ENCODE assay signal across 17 cellular contexts in the genomic region with DNA sequence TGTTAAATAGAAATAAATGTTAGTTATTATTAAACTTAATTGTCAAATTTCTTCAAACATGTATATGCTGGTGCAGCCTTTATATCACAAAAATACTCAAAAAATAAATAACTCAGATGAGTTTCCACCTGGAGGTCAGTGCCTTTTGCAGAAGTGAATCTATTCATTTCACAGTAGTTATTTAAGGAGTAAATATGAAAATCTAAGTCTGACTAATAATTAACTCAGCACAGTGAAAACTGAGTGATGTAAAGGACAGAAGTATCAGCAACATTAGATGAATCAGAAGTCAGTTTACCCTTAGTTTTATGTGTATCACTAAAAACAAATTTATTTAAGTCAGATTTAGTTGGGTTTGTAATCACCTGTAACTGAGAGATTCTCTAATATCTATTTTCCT.
DNase-seq lines count a peak whose midpoint lies in the region; ATAC-seq and TF ChIP-seq lines count a peak whose summit lies in the region.
"Had no signal": no experiment of that assay in that cellular context is flagged by ENCODE, and none has a peak within 500 bp of the region (broad histone marks: within the 10 kb centered on the region; RNA-seq: fewer than 3 reads in every experiment).

No MANE protein-coding gene starts in this region.

- intact Hi-C loops in aorta (cut with DNase I), result no loop called here

- no peak for DNase-seq in aorta
- DNase-seq in SK-N-SH, result no peak
- no peak for DNase-seq in NCI-H2196 treated with DMSO at 0.1 percent for 48 hours (lab: John Stamatoyannopoulos, UW; ENCODE audit: unreplicated experiment)
- no peak for DNase-seq in amniotic stem cell (lab: John Stamatoyannopoulos, UW)
- DNase-seq: activated CD8-positive, alpha-beta memory T cell treated with anti-CD3 and anti-CD28 coated beads for 24 hours; activated naive CD4-positive, alpha-beta T cell; DMS 273 treated with DMSO at 0.1 percent for 48 hours; effector memory CD4-positive, alpha-beta T cell; foreskin melanocyte; mesendoderm; NCI-H1105 treated with DMSO at 0.1 percent for 48 hours; SHP77; stomach had no signal

- no peaks in the 10 kb centered on the region for H3K36me3 ChIP-seq in aorta (ENCODE audit: control insufficient read depth in 1 of 2, insufficient read depth in 2 of 2, low read length in 1 of 2)
- H3K36me3 ChIP-seq in SK-N-SH (replicated peaks in 1 of 2; ENCODE audit: control insufficient read depth in 1 of 2, insufficient read depth in 2 of 2, low read length in 1 of 2), result no peaks in the 10 kb centered on the region
- H3K36me3 ChIP-seq: stomach had no signal

- H3K9ac ChIP-seq in SK-N-SH, result no peak overlapping the region

- TF ChIP-seq CTCF in SK-N-SH (IDR thresholded peaks at IDR 0.05), result no peak

- H3K27ac ChIP-seq in aorta (ENCODE audit: low read depth in 1 of 2, low read length in 2 of 2), result no peak overlapping the region
- H3K27ac ChIP-seq in SK-N-SH (ENCODE audit: low read depth in 2 of 2, low read length in 1 of 2), result no peak overlapping the region
- H3K27ac ChIP-seq: stomach had no signal

- H3K9me2 ChIP-seq in SK-N-SH, result no peaks in the 10 kb centered on the region

- H3K9me3 ChIP-seq in aorta (ENCODE audit: control insufficient read depth, low read length) (no peaks in the 10 kb centered on the region), SK-N-SH (no peaks in the 10 kb centered on the region)
- H3K9me3 ChIP-seq: stomach had no signal

- H3K4me2 ChIP-seq in SK-N-SH, result no peak overlapping the region

- H3K4me3 ChIP-seq in aorta (ENCODE audit: low read length in 2 of 2) (no peak overlapping the region), SK-N-SH (ENCODE audit: low read depth in 2 of 2, low read length in 1 of 2) (no peak overlapping the region)
- H3K4me3 ChIP-seq: stomach had no signal

- CTCF ChIA-PET in SK-N-SH (lab: Yijun Ruan, JAX), result no interaction called here

- no peaks in the 10 kb centered on the region for H3F3A ChIP-seq in SK-N-SH (replicated peaks; ENCODE audit: insufficient read depth)

- no peaks in the 10 kb centered on the region for H4K20me1 ChIP-seq in SK-N-SH (ENCODE audit: insufficient read depth)

- ATAC-seq in GM18867 (IDR thresholded peaks at IDR 0.05; ENCODE audit: unreplicated experiment) (peak; percentile 91), GM21515 (IDR thresholded peaks at IDR 0.05; ENCODE audit: unreplicated experiment) (peak; percentile 85), HG02970 (IDR thresholded peaks at IDR 0.05; ENCODE audit: low FRiP score, unreplicated experiment) (peak; percentile 93), HG03521 (IDR thresholded peaks at IDR 0.05; ENCODE audit: unreplicated experiment) (peak; percentile 75), aorta (ENCODE audit: low FRiP score) (no peak)

- no peak for TF ChIP-seq RAD21 in SK-N-SH (IDR thresholded peaks at IDR 0.05; ENCODE audit: low read length)

- H3K79me2 ChIP-seq in SK-N-SH (ENCODE audit: insufficient read depth), result no peaks in the 10 kb centered on the region

- TF ChIP-seq EP300 in SK-N-SH (IDR thresholded peaks at IDR 0.05; ENCODE audit: borderline replicate concordance in 1 of 2, low read depth in 1 of 2, low read length in 1 of 2), result no peak

- POLR2A ChIA-PET in SK-N-SH (lab: Yijun Ruan, JAX), result no interaction called here

- H3K4me1 ChIP-seq in aorta (ENCODE audit: control insufficient read depth in 1 of 2, insufficient read depth in 2 of 2, low read length in 2 of 2) (no peaks in the 10 kb centered on the region), SK-N-SH (ENCODE audit: control insufficient read depth in 1 of 2, insufficient read depth in 2 of 2, low read depth in 1 of 2, low read length in 1 of 2) (peaks cover 0 to 4% of the 10 kb centered on the region in 2 experiments; a peak in 2 of 4 replicates)
- H3K4me1 ChIP-seq: stomach had no signal

- H2AFZ ChIP-seq in SK-N-SH (ENCODE audit: low read depth), result no peak overlapping the region

- H3K27me3 ChIP-seq in aorta (ENCODE audit: control insufficient read depth in 1 of 2, insufficient read depth in 2 of 2, low read length in 1 of 2) (no peaks in the 10 kb centered on the region), SK-N-SH (ENCODE audit: insufficient read depth) (no peaks in the 10 kb centered on the region)
- H3K27me3 ChIP-seq: stomach had no signal

TF ChIP-seq in SK-N-SH, 30 proteins besides CTCF, POLR2A, EP300 and RAD21:
- TF ChIP-seq MEF2A (IDR thresholded peaks at IDR 0.05; ENCODE audit: borderline replicate concordance, low read depth) (no peak), FOSL2 (IDR thresholded peaks at IDR 0.05; ENCODE audit: borderline replicate concordance, low read depth) (no peak)
- TF ChIP-seq, protein P1, sequence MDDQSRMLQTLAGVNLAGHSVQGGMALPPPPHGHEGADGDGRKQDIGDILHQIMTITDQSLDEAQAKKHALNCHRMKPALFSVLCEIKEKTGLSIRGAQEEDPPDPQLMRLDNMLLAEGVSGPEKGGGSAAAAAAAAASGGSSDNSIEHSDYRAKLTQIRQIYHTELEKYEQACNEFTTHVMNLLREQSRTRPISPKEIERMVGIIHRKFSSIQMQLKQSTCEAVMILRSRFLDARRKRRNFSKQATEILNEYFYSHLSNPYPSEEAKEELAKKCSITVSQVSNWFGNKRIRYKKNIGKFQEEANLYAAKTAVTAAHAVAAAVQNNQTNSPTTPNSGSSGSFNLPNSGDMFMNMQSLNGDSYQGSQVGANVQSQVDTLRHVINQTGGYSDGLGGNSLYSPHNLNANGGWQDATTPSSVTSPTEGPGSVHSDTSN (IDR thresholded peaks at IDR 0.05), result no peak
